ENCODE assay signal across 8 cellular contexts in the genomic region with DNA sequence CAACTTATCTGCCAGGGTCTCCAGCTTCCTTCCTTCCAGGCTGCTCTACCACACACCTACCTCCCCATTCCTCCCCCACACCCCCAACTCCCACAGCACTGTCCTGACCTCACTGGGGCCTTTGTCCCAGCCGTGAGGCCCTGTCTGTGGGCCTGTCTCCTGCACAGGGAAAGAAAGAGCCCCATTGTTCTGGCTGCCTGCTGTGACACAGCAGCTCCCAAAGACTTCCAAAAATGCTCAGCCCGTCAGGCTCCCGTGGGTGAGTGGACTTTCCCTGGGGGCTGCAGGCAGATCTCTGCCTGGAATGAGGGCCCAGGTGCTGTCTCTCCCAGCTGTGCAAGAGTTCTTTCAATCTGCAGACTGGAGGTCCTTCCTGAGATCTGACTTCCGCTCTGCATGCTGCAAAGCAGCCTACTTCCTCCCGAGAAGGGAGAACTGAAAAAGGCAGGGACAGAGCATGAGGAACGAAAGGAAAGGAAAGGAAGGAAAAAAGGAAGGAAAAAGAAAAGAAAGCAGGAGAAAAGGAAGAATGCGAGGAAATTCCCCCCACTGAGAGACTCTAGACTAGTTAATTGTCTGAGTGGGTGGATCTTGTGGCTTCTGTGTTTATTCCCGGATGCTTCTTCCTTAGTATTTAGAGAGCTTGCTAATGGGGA. TPM values are rescaled to one million over a fixed set of nuclear protein-coding genes. Genes with fewer than 3 reads are reported as not detected.
DNase-seq lines count a peak whose midpoint lies in the region; ATAC-seq, FAIRE-seq and TF ChIP-seq lines count a peak whose summit lies in the region.

No MANE protein-coding gene starts in this region.

- FAIRE-seq in kidney (lab: Jason Lieb, UNC), result no peak

- H3K27ac Mint-ChIP-seq in activated T-helper 2 cell treated with anti-CD3 and anti-CD28 coated beads, Interferon-gamma antibody, Interleukin-2, Interleukin-4, amounts not matched to agents 10 μg/mL and 5 μg/mL and 100 μg/mL, durations not matched to agents 14 hours and 24 hours and 36 hours, result peak overlapping the region; percentile 97

- H3K4me1 ChIP-seq in kidney (ENCODE audit: control insufficient read depth in 1 of 2, insufficient read depth in 1 of 2, low read depth in 1 of 2, low read length in 2 of 2), result peaks cover 30 to 41% of the 10 kb centered on the region in 2 donors
- peaks cover 0 to 90% (median 78%) of the 10 kb centered on the region in 4 donors for H3K4me1 ChIP-seq in tibial artery

- no peak for ATAC-seq in GM21717 (IDR thresholded peaks at IDR 0.05; ENCODE audit: unreplicated experiment)

- peaks cover 41% of the 10 kb centered on the region for H3K4me1 Mint-ChIP-seq in activated T-helper 2 cell treated with anti-CD3 and anti-CD28 coated beads, Interferon-gamma antibody, Interleukin-2, Interleukin-4, amounts not matched to agents 10 μg/mL and 5 μg/mL and 100 μg/mL, durations not matched to agents 14 hours and 24 hours and 36 hours (ENCODE audit: low read depth)

- H3K36me3 Mint-ChIP-seq in activated T-helper 2 cell treated with anti-CD3 and anti-CD28 coated beads, Interferon-gamma antibody, Interleukin-2, Interleukin-4, amounts not matched to agents 10 μg/mL and 5 μg/mL and 100 μg/mL, durations not matched to agents 14 hours and 24 hours and 36 hours (ENCODE audit: low read depth), result no peaks in the 10 kb centered on the region

- TF ChIP-seq CTCF in kidney (IDR thresholded peaks at IDR 0.05; ENCODE audit: borderline replicate concordance, extremely low read depth, insufficient read depth) (no peak), tibial artery (IDR thresholded peaks at IDR 0.05) (no peak)

- H3K4me3 ChIP-seq in kidney (ENCODE audit: low read length in 2 of 2), result no peak overlapping the region
- H3K4me3 ChIP-seq in tibial artery, result no peak overlapping the region

- DNase-seq in SKM-1 treated with dmso at 0.1 percent for 144 hours (lab: John Stamatoyannopoulos, UW; ENCODE audit: unreplicated experiment) (peak; percentile 19), SKM-1 (lab: John Stamatoyannopoulos, UW; ENCODE audit: unreplicated experiment) (no peak), kidney (no peak), tibial artery (no peak), NCI-H510A (lab: John Stamatoyannopoulos, UW) (no peak), NCI-H446 (lab: John Stamatoyannopoulos, UW) (no peak)
- no peak for DNase-seq in activated T-helper 2 cell treated with anti-CD3 and anti-CD28 coated beads, Interferon-gamma antibody, Interleukin-2, Interleukin-4, amounts not matched to agents 10 μg/mL and 5 μg/mL and 100 μg/mL, durations not matched to agents 14 hours and 24 hours and 36 hours (ENCODE audit: low spot score)

- no peaks in the 10 kb centered on the region for H3K9me3 Mint-ChIP-seq in activated T-helper 2 cell treated with anti-CD3 and anti-CD28 coated beads, Interferon-gamma antibody, Interleukin-2, Interleukin-4, amounts not matched to agents 10 μg/mL and 5 μg/mL and 100 μg/mL, durations not matched to agents 14 hours and 24 hours and 36 hours

- H3K27me3 ChIP-seq in tibial artery, result peaks cover 0 to under 1% of the 10 kb centered on the region in 2 donors

- intact Hi-C loops in activated T-helper 2 cell treated with anti-CD3 and anti-CD28 coated beads, Interferon-gamma antibody, Interleukin-2, Interleukin-4, amounts not matched to agents 10 μg/mL and 5 μg/mL and 100 μg/mL, durations not matched to agents 14 hours and 24 hours and 36 hours (cut with micrococcal nuclease), result loop anchor here (2.0 kb wide), 1 partner anchor 65 kb away; no protein-coding TSS in a partner anchor
- intact Hi-C loops in kidney (cut with DNase I), result no loop called here
- intact Hi-C loops in tibial artery (cut with DNase I; ENCODE audit: low total_unique reads), result no loop called here

- H3K27me3 Mint-ChIP-seq in activated T-helper 2 cell treated with anti-CD3 and anti-CD28 coated beads, Interferon-gamma antibody, Interleukin-2, Interleukin-4, amounts not matched to agents 10 μg/mL and 5 μg/mL and 100 μg/mL, durations not matched to agents 14 hours and 24 hours and 36 hours (ENCODE audit: low read depth), result peaks cover 16% of the 10 kb centered on the region

- H3K4me3 Mint-ChIP-seq in activated T-helper 2 cell treated with anti-CD3 and anti-CD28 coated beads, Interferon-gamma antibody, Interleukin-2, Interleukin-4, amounts not matched to agents 10 μg/mL and 5 μg/mL and 100 μg/mL, durations not matched to agents 14 hours and 24 hours and 36 hours (ENCODE audit: low read depth), result no peak overlapping the region

- H3K9ac ChIP-seq in kidney (ENCODE audit: low read length in 2 of 2), result peak overlapping the region in 1 of 2 donors; percentile 34

- no peaks in the 10 kb centered on the region for H3K36me3 ChIP-seq in kidney (ENCODE audit: control insufficient read depth in 1 of 2, insufficient read depth in 2 of 2, low read length in 2 of 2)
- H3K36me3 ChIP-seq in tibial artery, result no peaks in the 10 kb centered on the region

- H3K27ac ChIP-seq in kidney (ENCODE audit: low read depth in 2 of 2, low read length in 2 of 2), result peak overlapping the region; percentile 65 to 71
- peak overlapping the region; percentile 73 to 77 for H3K27ac ChIP-seq in tibial artery

- H3K9me3 ChIP-seq in kidney (ENCODE audit: control insufficient read depth in 1 of 2, low read length in 2 of 2) (no peaks in the 10 kb centered on the region), tibial artery (no peaks in the 10 kb centered on the region)

RNA-seq across cellular contexts. Expression of gene NES, which starts 15.1 kb away (rescaled TPM):
- total RNA-seq in activated T-helper 2 cell treated with anti-CD3 and anti-CD28 coated beads, Interferon-gamma antibody, Interleukin-2, Interleukin-4, amounts not matched to agents 10 μg/mL and 5 μg/mL and 100 μg/mL, durations not matched to agents 14 hours and 24 hours and 36 hours, result not detected in 2 replicates
- total RNA-seq in kidney, result 50.7 TPM
- polyA plus RNA-seq in kidney (ENCODE audit: insufficient read depth, low read depth, low replicate concordance), result 44.3 TPM

RNA-seq across cellular contexts. Expression of gene BCAN, which starts 20.1 kb away (rescaled TPM):
- total RNA-seq in activated T-helper 2 cell treated with anti-CD3 and anti-CD28 coated beads, Interferon-gamma antibody, Interleukin-2, Interleukin-4, amounts not matched to agents 10 μg/mL and 5 μg/mL and 100 μg/mL, durations not matched to agents 14 hours and 24 hours and 36 hours, result not detected in 2 replicates
- 0.19 TPM for total RNA-seq in kidney
- polyA plus RNA-seq in kidney (ENCODE audit: insufficient read depth, low read depth, low replicate concordance), result 0.45 TPM

RNA-seq across cellular contexts. Expression of gene HAPLN2, which starts 42.8 kb away (rescaled TPM):
- not detected in 2 replicates for total RNA-seq in activated T-helper 2 cell treated with anti-CD3 and anti-CD28 coated beads, Interferon-gamma antibody, Interleukin-2, Interleukin-4, amounts not matched to agents 10 μg/mL and 5 μg/mL and 100 μg/mL, durations not matched to agents 14 hours and 24 hours and 36 hours
- total RNA-seq in kidney, result 1.9 TPM
- 0.30 TPM for polyA plus RNA-seq in kidney (ENCODE audit: insufficient read depth, low read depth, low replicate concordance)

RNA-seq across cellular contexts. Expression of gene CRABP2, which starts 43.3 kb away (rescaled TPM):
- 1.0 and 1.1 TPM in 2 replicates for total RNA-seq in activated T-helper 2 cell treated with anti-CD3 and anti-CD28 coated beads, Interferon-gamma antibody, Interleukin-2, Interleukin-4, amounts not matched to agents 10 μg/mL and 5 μg/mL and 100 μg/mL, durations not matched to agents 14 hours and 24 hours and 36 hours
- total RNA-seq in kidney, result 15.2 TPM
- polyA plus RNA-seq in kidney (ENCODE audit: insufficient read depth, low read depth, low replicate concordance), result 21.6 TPM

Comparison
In these comparisons a context has a peak if more than half of its experiments do, and no peak if none do; other contexts are left out.
1. RNA of gene NES, which starts 15.1 kb away (total RNA-seq): 50.7 TPM in kidney (single experiment); not detected in activated T-helper 2 cell treated with anti-CD3 and anti-CD28 coated beads, Interferon-gamma antibody, Interleukin-2, Interleukin-4, amounts not matched to agents 10 μg/mL and 5 μg/mL and 100 μg/mL, durations not matched to agents 14 hours and 24 hours and 36 hours; every median in the first group is over 10 times any median in the second.